ENCODE assay signal across 12 cellular contexts in the genomic region with DNA sequence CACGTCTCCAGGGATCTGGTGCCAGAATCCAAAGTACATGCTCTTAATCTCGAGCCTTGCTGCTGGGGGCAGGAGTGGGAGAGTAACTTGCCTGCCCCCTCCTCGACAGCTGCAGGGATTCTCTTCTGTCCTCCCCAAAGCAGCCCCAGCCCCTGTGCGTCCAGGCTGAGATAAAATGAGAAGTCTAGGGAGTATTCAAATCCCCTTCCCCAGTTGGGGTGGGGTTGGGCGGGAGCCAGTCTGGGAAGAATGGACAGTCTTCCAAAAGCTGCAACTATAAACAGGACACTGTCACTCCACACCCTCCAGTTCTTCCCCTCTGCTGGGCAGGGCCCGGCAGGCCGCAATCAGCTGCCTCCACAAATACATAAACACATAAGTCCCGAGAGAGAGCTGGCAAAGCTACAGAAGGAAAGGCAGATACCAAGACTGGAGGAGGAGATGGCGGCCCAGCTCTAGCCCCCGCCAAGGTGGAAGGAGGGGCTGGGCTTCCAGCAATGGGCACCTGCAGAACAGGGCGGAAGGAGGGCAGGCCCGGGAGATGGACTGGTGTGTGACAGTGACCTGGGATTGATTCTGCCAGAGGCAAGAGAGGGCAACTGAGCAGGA. TPM values are rescaled to one million over a fixed set of nuclear protein-coding genes. Genes with fewer than 3 reads are reported as not detected.
DNase-seq lines count a peak whose midpoint lies in the region; ATAC-seq, FAIRE-seq and TF ChIP-seq lines count a peak whose summit lies in the region.
"Had no signal": no experiment of that assay in that cellular context is flagged by ENCODE, and none has a peak within 500 bp of the region (broad histone marks: within the 10 kb centered on the region; RNA-seq: fewer than 3 reads in every experiment).

No MANE protein-coding gene starts in this region.

- BruUV-seq in IMR-90 (replicated peaks; lab: Mats Ljungman, UMichigan) = no TSS peak

- peaks cover 33 to 94% of the 10 kb centered on the region in 2 experiments for H3K79me1 ChIP-seq in IMR-90 (ENCODE audit: low read depth in 1 of 2, low read length in 2 of 2)

- peak overlapping the region; percentile 47 to 90; a peak in 3 of 4 replicates for H4K8ac ChIP-seq in IMR-90 (ENCODE audit: low read depth in 2 of 2, low read length in 2 of 2)

- H3K18ac ChIP-seq in IMR-90 (ENCODE audit: low read depth, low read length) = peak overlapping the region; percentile 88

- peak overlapping the region; percentile 94 for H4K5ac ChIP-seq in IMR-90 (ENCODE audit: low read depth, low read length)

- peak overlapping the region; percentile 91; the same call in 2 of the 3 replicates for H2BK15ac ChIP-seq in IMR-90 (ENCODE audit: low read depth, low read length)

- peak overlapping the region; percentile 78 for H3K27ac ChIP-seq in IMR-90 (ENCODE audit: insufficient read depth, low read length)
- H3K27ac ChIP-seq in esophagus muscularis mucosa (replicated peaks in 1 of 4) = peak overlapping the region; percentile 65 to 77 (median 74)
- H3K27ac ChIP-seq in stomach = peak overlapping the region; percentile 16 to 85 (median 59)
- H3K27ac ChIP-seq: BLaER1 treated with 17β-estradiol and CSF1 and Interleukin-3, amounts not matched to agents 10 nM and 100 nM had no signal

- peak overlapping the region; percentile 83 for H2BK5ac ChIP-seq in IMR-90 (ENCODE audit: low read depth, low read length, poor library complexity, severe bottlenecking)

- peak overlapping the region; percentile 35; the same call in 1 of the 2 replicates for H3K56ac ChIP-seq in IMR-90 (ENCODE audit: extremely low read depth, insufficient read depth, low read length)

- TF ChIP-seq POLR2A in IMR-90 (IDR thresholded peaks at IDR 0.05; ENCODE audit: low read depth, low read length) (no peak), esophagus muscularis mucosa (IDR thresholded peaks at IDR 0.05; ENCODE audit: low read depth) (no peak), stomach (IDR thresholded peaks at IDR 0.05) (no peak)

- H2BK120ac ChIP-seq in IMR-90 (ENCODE audit: low read depth, low read length) = peak overlapping the region; percentile 94

- no peaks in the 10 kb centered on the region for H4K20me1 ChIP-seq in IMR-90 (ENCODE audit: insufficient read depth, low read length)
- H4K20me1 ChIP-seq: BLaER1 treated with 17β-estradiol and CSF1 and Interleukin-3, amounts not matched to agents 10 nM and 100 nM had no signal

- no peak overlapping the region; the same call in 1 of the 2 replicates for H3K9ac ChIP-seq in IMR-90 (ENCODE audit: low read depth, low read length)

- in situ Hi-C loops in IMR-90 (cut with MboI; ENCODE audit: low sequenced_read_pairs) = no loop called here

- H2AK9ac ChIP-seq in IMR-90 (replicated peaks; ENCODE audit: low read depth, low read length, poor library complexity) = peak overlapping the region; percentile 94

- peak overlapping the region; percentile 50 for H3K4me2 ChIP-seq in IMR-90 (ENCODE audit: low read depth, low read length)

- no peak for FAIRE-seq in GM19239 (lab: Jason Lieb, UNC)

- H3K4me3 ChIP-seq in IMR-90 (ENCODE audit: insufficient read depth, low read depth, low read length) (no peak overlapping the region), esophagus muscularis mucosa (no peak overlapping the region), stomach (no peak overlapping the region)
- H3K4me3 ChIP-seq: BLaER1 treated with 17β-estradiol and CSF1 and Interleukin-3, amounts not matched to agents 10 nM and 100 nM had no signal

- 0% methylated on average over 1 of the region's 12 CpGs; no CpG with 5 or more reads in 1 of the 2 experiments for WGBS in IMR-90 (ENCODE audit: extremely low coverage in 2 of 2, insufficient read length in 1 of 2), 2 experiments
- 34% methylated on average over 8 of the region's 12 CpGs for WGBS in esophagus muscularis mucosa
- 35 to 39% (median 38%) methylated on average over 12 of the region's 12 CpGs for WGBS in stomach, 5 donors

- intact Hi-C loops in IMR-90 (cut with micrococcal nuclease) = no loop called here
- intact Hi-C loops in esophagus muscularis mucosa (cut with DNase I) = no loop called here
- intact Hi-C loops in stomach (cut with DNase I; ENCODE audit: low total_unique reads) = no loop called here

- H3K36me3 ChIP-seq in IMR-90 (ENCODE audit: control insufficient read depth, insufficient read depth, low read length) (peaks cover 10% of the 10 kb centered on the region), esophagus muscularis mucosa (peaks cover 0 to 6% (median 3%) of the 10 kb centered on the region in 4 donors), stomach (peaks cover 0 to 13% (median 5%) of the 10 kb centered on the region in 4 donors)

- TF ChIP-seq EP300 in esophagus muscularis mucosa (IDR thresholded peaks at IDR 0.05) (no peak), stomach (IDR thresholded peaks at IDR 0.05) (no peak)

- peak overlapping the region; percentile 95 for H2AK5ac ChIP-seq in IMR-90 (ENCODE audit: low read depth, low read length)

- TF ChIP-seq CTCF in IMR-90 (conservative IDR thresholded peaks at IDR 0.05; ENCODE audit: low read depth, low read length) (no peak), esophagus muscularis mucosa (IDR thresholded peaks at IDR 0.05) (no peak), stomach (IDR thresholded peaks at IDR 0.05) (no peak)

- H3K14ac ChIP-seq in IMR-90 (replicated peaks; ENCODE audit: low read depth, low read length) = peak overlapping the region; percentile 92

- peak overlapping the region; percentile 92 for H2BK20ac ChIP-seq in IMR-90 (ENCODE audit: low read depth, low read length)

- peak overlapping the region; percentile 78 for H2AFZ ChIP-seq in IMR-90 (replicated peaks; ENCODE audit: low read length, poor library complexity)

- peaks cover 61% of the 10 kb centered on the region for H3K9me1 ChIP-seq in IMR-90 (ENCODE audit: insufficient read depth, low read length)

- POLR2A ChIA-PET in IMR-90 (lab: Charles Lee; ENCODE audit: unreplicated experiment) = interaction anchor here (0.9 kb wide), 1 partner anchor 11 kb away, joined by 3 read pairs; no protein-coding TSS in a partner anchor

- H3K9me3 ChIP-seq in IMR-90 (ENCODE audit: control insufficient read depth, insufficient read depth, low read length) = no peaks in the 10 kb centered on the region
- H3K9me3 ChIP-seq in esophagus muscularis mucosa = no peaks in the 10 kb centered on the region
- no peaks in the 10 kb centered on the region for H3K9me3 ChIP-seq in stomach
- H3K9me3 ChIP-seq: BLaER1 treated with 17β-estradiol and CSF1 and Interleukin-3, amounts not matched to agents 10 nM and 100 nM had no signal

- DNase-seq in IMR-90 (peak; percentile 73), esophagus muscularis mucosa (ENCODE audit: extremely low spot score) (no peak), lung microvascular endothelial cell (ENCODE audit: low read depth in 2 of 2) (peak; percentile 31 to 49), stomach (no peak), GM19239 (ENCODE audit: insufficient read length, low spot score) (no peak)
- DNase-seq in stimulated activated CD4-positive, alpha-beta T cell treated with anti-CD3 and anti-CD28 coated beads, Interleukin-1b, Interleukin-23, amount 100 ng/mL, for 48 hours = no peak
- DNase-seq: activated CD4-positive, alpha-beta T cell treated with anti-CD3 and anti-CD28 coated beads for 1 hour; GDM1 had no signal

- TF ChIP-seq RAD21 in IMR-90 (IDR thresholded peaks at IDR 0.05; ENCODE audit: low read length) = peak; percentile 17; the same call in 1 of the 2 replicates

- no peaks in the 10 kb centered on the region for H3K27me3 ChIP-seq in IMR-90 (ENCODE audit: control insufficient read depth, insufficient read depth, low read length)
- no peaks in the 10 kb centered on the region for H3K27me3 ChIP-seq in esophagus muscularis mucosa
- H3K27me3 ChIP-seq in stomach = no peaks in the 10 kb centered on the region
- H3K27me3 ChIP-seq: BLaER1 treated with 17β-estradiol and CSF1 and Interleukin-3, amounts not matched to agents 10 nM and 100 nM had no signal

- peak overlapping the region; percentile 81 for H3K23ac ChIP-seq in IMR-90 (ENCODE audit: low read depth, low read length)

- CTCF ChIA-PET in IMR-90 (lab: Yijun Ruan, JAX) = interaction anchor here (1.0 to 1.5 kb wide), 3 partner anchors 25 to 36 kb away, joined by 3 to 7 read pairs (median 4); no protein-coding TSS in a partner anchor

- H3K4ac ChIP-seq in IMR-90 (ENCODE audit: low read depth, low read length) = peak overlapping the region; percentile 93

- H3K4me1 ChIP-seq in IMR-90 (ENCODE audit: control insufficient read depth, insufficient read depth, low read length) (peaks cover 49% of the 10 kb centered on the region), esophagus muscularis mucosa (peaks cover 47 to 58% (median 56%) of the 10 kb centered on the region in 4 donors), stomach (peaks cover 20 to 52% (median 40%) of the 10 kb centered on the region in 4 donors)

- ATAC-seq in IMR-90 (ENCODE audit: low read depth) (peak; percentile 76), GM18520 (IDR thresholded peaks at IDR 0.05; ENCODE audit: unreplicated experiment) (no peak), GM19395 (IDR thresholded peaks at IDR 0.05; ENCODE audit: unreplicated experiment) (no peak)
- ATAC-seq: activated T-helper 17 cell treated with anti-CD3 and anti-CD28 coated beads, Interleukin-2, amount 50 U/mL, for 72 hours had no signal

- dilution Hi-C loops in IMR-90 (cut with HindIII; ENCODE audit: low sequenced_read_pairs, unreplicated experiment) = no loop called here

- peak overlapping the region; percentile 94 for H4K91ac ChIP-seq in IMR-90 (ENCODE audit: insufficient read depth, low read depth, low read length)

TF ChIP-seq in IMR-90, 13 proteins besides CTCF, POLR2A, EP300 and RAD21:
- TF ChIP-seq BHLHE40 (IDR thresholded peaks at IDR 0.05; ENCODE audit: low read depth, low read length) (peak; percentile 29; the same call in 1 of the 2 replicates), NFE2L2 (IDR thresholded peaks at IDR 0.05; ENCODE audit: low read depth, low read length) (no peak)

RNA-seq across cellular contexts. Expression of a gene that starts 12.7 kb away (rescaled TPM):
- total RNA-seq in IMR-90 (2012; rRNA removed) (23.8 and 26.7 TPM in 2 replicates), esophagus muscularis mucosa (100 to 1,000 TPM in 2 of 4 donors, 10 to 100 TPM in 2; 62.0 to 151 (median 109) TPM), lung microvascular endothelial cell (6.2 and 44.9 TPM in 2 replicates), stomach (10 to 100 TPM in 3 of 5 donors, 1 to 10 TPM in 2; 5.8 to 36.2 (median 10.5) TPM)
- polyA plus RNA-seq in IMR-90 (2012; rRNA removed) (79.3 and 81.8 TPM in 2 replicates), stomach (1 to 10 TPM; 2.9 to 5.9 (median 3.4) TPM)
- polyA plus RNA-seq in IMR-90 (2012; cell fraction: cytosol; rRNA removed) = 49.1 and 65.1 TPM in 2 replicates
- 57.1 and 111 TPM in 2 replicates for polyA plus RNA-seq in IMR-90 (2012; cell fraction: nucleus; rRNA removed; ENCODE audit: low replicate concordance)

Comparison
In these comparisons a context has a peak if more than half of its experiments do, and no peak if none do; other contexts are left out.
1. DNase-seq: peak in IMR-90 (single experiment) and lung microvascular endothelial cell (2 of 2); none in esophagus muscularis mucosa (single experiment), stomach (single experiment), GM19239 (single experiment) and stimulated activated CD4-positive, alpha-beta T cell treated with anti-CD3 and anti-CD28 coated beads, Interleukin-1b, Interleukin-23, amount 100 ng/mL, for 48 hours (single experiment).
2. Peak in every context shown above with its lines, with median percentiles within 50 percentile points of each other: H3K27ac ChIP-seq.